ENCODE assay signal across 29 cellular contexts in genomic region chr20:61911824-61912223, GRCh38.
"Had no signal": no experiment of that assay in that cellular context is flagged by ENCODE, and none has a peak within 500 bp of the region (broad histone marks: within the 10 kb centered on the region; RNA-seq: fewer than 3 reads in every experiment).

No MANE protein-coding gene starts in this region.

- H3K36me3 Mint-ChIP-seq: naive thymus-derived CD4-positive, alpha-beta T cell had no signal

- H2AFZ ChIP-seq: hepatocyte, neural progenitor cell, parathyroid adenoma had no signal

- H3K36me3 ChIP-seq: esophagus muscularis mucosa, gastroesophageal sphincter, heart left ventricle, left lung, neural progenitor cell, right lobe of liver, stomach, thyroid gland, vagina had no signal

- DNase-seq: effector CD8-positive, alpha-beta T cell; foreskin keratinocyte; heart left ventricle; left cardiac atrium; left lung; mesendoderm; midbrain; naive thymus-derived CD4-positive, alpha-beta T cell; right lobe of liver; small intestine; stimulated activated CD4-positive, alpha-beta T cell treated with anti-CD3 and anti-CD28 coated beads, Interleukin-12 subunit alpha, Interleukin-12 subunit beta, amount 100 ng/mL, for 4 hours; stimulated activated CD4-positive, alpha-beta T cell treated with anti-CD3 and anti-CD28 coated beads, Interleukin-1b, Interleukin-23, amount 100 ng/mL, for 48 hours; stimulated activated CD4-positive, alpha-beta T cell treated with anti-CD3 and anti-CD28 coated beads, Interleukin-4, amount 100 ng/mL, for 1 hour; stimulated activated CD8-positive, alpha-beta memory T cell treated with anti-CD3 and anti-CD28 coated beads, Interleukin-4, amount 100 ng/mL, for 48 hours; stimulated activated naive CD4-positive, alpha-beta T cell treated with Interleukin-2 at 50 U/mL for 16 hours; stomach; thyroid gland; trophoblast cell had no signal

- H3K79me2 ChIP-seq: hepatocyte, parathyroid adenoma had no signal

- H3K27me3 ChIP-seq: foreskin keratinocyte, hepatocyte, neural progenitor cell, right lobe of liver, thyroid gland, vagina had no signal

- H3K27ac Mint-ChIP-seq: dendritic cell treated with granulocyte-macrophage colony-stimulating factor and Interleukin-4, amounts not matched to agents 40 ng/mL and 50 ng/mL, for 4 days; naive thymus-derived CD4-positive, alpha-beta T cell; nephron; neural progenitor cell; progenitor cell of endocrine pancreas had no signal

- H3K27ac ChIP-seq: esophagus muscularis mucosa, foreskin keratinocyte, gastroesophageal sphincter, heart left ventricle, hepatocyte, left lung, neural progenitor cell, parathyroid adenoma, right lobe of liver, stomach, thyroid gland, vagina had no signal

- FAIRE-seq: endothelial cell of umbilical vein, islet of Langerhans, small intestine had no signal

- H3K4me1 Mint-ChIP-seq: nephron had no signal

- H3K4me2 ChIP-seq: hepatocyte, neural progenitor cell had no signal

- H3K4me1 ChIP-seq: esophagus muscularis mucosa, foreskin keratinocyte, gastroesophageal sphincter, heart left ventricle, left lung, parathyroid adenoma, right lobe of liver, stomach, thyroid gland, vagina had no signal

- H3K4me3 Mint-ChIP-seq: dendritic cell treated with granulocyte-macrophage colony-stimulating factor and Interleukin-4, amounts not matched to agents 40 ng/mL and 50 ng/mL, for 4 days; nephron; neural progenitor cell had no signal

- H3K9ac ChIP-seq: neural progenitor cell, parathyroid adenoma had no signal

- H3K4me3 ChIP-seq: esophagus muscularis mucosa, gastroesophageal sphincter, heart left ventricle, hepatocyte, left lung, neural progenitor cell, right lobe of liver, stomach, thyroid gland, vagina had no signal

- ATAC-seq: foreskin keratinocyte; gastroesophageal sphincter; heart left ventricle; left cardiac atrium; left lung; naive thymus-derived CD4-positive, alpha-beta T cell; right lobe of liver had no signal

- H3K9me3 ChIP-seq: right lobe of liver, thyroid gland, vagina had no signal

- H3K27me3 Mint-ChIP-seq: dendritic cell treated with granulocyte-macrophage colony-stimulating factor and Interleukin-4, amounts not matched to agents 40 ng/mL and 50 ng/mL, for 4 days had no signal
